8 cellular contexts compared by ENCODE assay signal in genomic region chr1:32872189-32872898, GRCh38. TPM values are rescaled to one million over a fixed set of nuclear protein-coding genes. Genes with fewer than 3 reads are reported as not detected.
DNase-seq lines count a peak whose midpoint lies in the region; ATAC-seq and TF ChIP-seq lines count a peak whose summit lies in the region.

No MANE protein-coding gene starts in this region.

- TF ChIP-seq CTCF in DND-41 (IDR thresholded peaks at IDR 0.05; ENCODE audit: borderline replicate concordance, extremely low read depth, low read length, poor library complexity, severe bottlenecking), result peak; percentile 97
- peak; percentile 74 for TF ChIP-seq CTCF in MM.1S (IDR thresholded peaks at IDR 0.05; ENCODE audit: low read length)
- peak; percentile 65 to 85 (median 78) for TF ChIP-seq CTCF in heart left ventricle (IDR thresholded peaks at IDR 0.05)
- TF ChIP-seq CTCF in psoas muscle (IDR thresholded peaks at IDR 0.05), result peak; percentile 72

- H3K9me3 ChIP-seq in DND-41 (ENCODE audit: insufficient read depth, low read length, severe bottlenecking), result no peaks in the 10 kb centered on the region
- no peaks in the 10 kb centered on the region for H3K9me3 ChIP-seq in MM.1S (replicated peaks; ENCODE audit: insufficient read depth, low read length)
- no peaks in the 10 kb centered on the region for H3K9me3 ChIP-seq in SK-N-MC (ENCODE audit: low read depth, low read length)
- H3K9me3 ChIP-seq in heart left ventricle, result no peaks in the 10 kb centered on the region
- H3K9me3 ChIP-seq in psoas muscle, result no peaks in the 10 kb centered on the region
- H3K9me3 ChIP-seq in aorta (ENCODE audit: control insufficient read depth, low read length), result no peaks in the 10 kb centered on the region

- CTCF ChIA-PET in activated naive CD4-positive, alpha-beta T cell treated with anti-CD3 and anti-CD28 coated beads, Interleukin-2, amount 10 ng/mL, durations not matched to agents 7 days and 5 days (lab: Charles Lee), result interaction anchor here (0.7 to 6.9 kb wide), 19 partner anchors 9 to 599 kb away, joined by 3 to 66 read pairs (median 4); partner anchors contain the start of gene HPCA

- no peaks in the 10 kb centered on the region for H3K9me3 Mint-ChIP-seq in activated naive CD4-positive, alpha-beta T cell treated with anti-CD3 and anti-CD28 coated beads, Interleukin-2, amount 10 ng/mL, durations not matched to agents 7 days and 5 days

- H3K4me3 ChIP-seq in DND-41 (ENCODE audit: low read depth in 1 of 2, low read length in 2 of 2) (peak overlapping the region in 1 of 2 experiments; percentile 48; a peak in 2 of 4 replicates), MM.1S (ENCODE audit: low read length) (no peak overlapping the region), SK-N-MC (peak overlapping the region; percentile 53; the same call in 1 of the 2 replicates), heart left ventricle (peak overlapping the region in 8 of 12 donors; percentile 10 to 68 (median 56)), psoas muscle (peak overlapping the region; percentile 62), aorta (ENCODE audit: low read length in 2 of 2) (no peak overlapping the region)

- no peaks in the 10 kb centered on the region for H3F3A ChIP-seq in MM.1S (ENCODE audit: insufficient read depth, low read length)

- H3K4me2 ChIP-seq in DND-41 (ENCODE audit: insufficient read depth, low read length) (peak overlapping the region; percentile 70), MM.1S (ENCODE audit: low read depth, low read length) (no peak overlapping the region)

- H2AFZ ChIP-seq in DND-41 (ENCODE audit: low read depth, low read length) (peak overlapping the region; percentile 79), MM.1S (ENCODE audit: low read length) (no peak overlapping the region)

- peaks cover 92% of the 10 kb centered on the region for H3K27me3 Mint-ChIP-seq in activated naive CD4-positive, alpha-beta T cell treated with anti-CD3 and anti-CD28 coated beads, Interleukin-2, amount 10 ng/mL, durations not matched to agents 7 days and 5 days

- no peak overlapping the region for H3K4me3 Mint-ChIP-seq in activated naive CD4-positive, alpha-beta T cell treated with anti-CD3 and anti-CD28 coated beads, Interleukin-2, amount 10 ng/mL, durations not matched to agents 7 days and 5 days

- H3K79me2 ChIP-seq in DND-41 (ENCODE audit: insufficient read depth, low read length) (no peaks in the 10 kb centered on the region), MM.1S (ENCODE audit: low read length) (no peaks in the 10 kb centered on the region)

- peaks cover 14% of the 10 kb centered on the region for H3K36me3 Mint-ChIP-seq in activated naive CD4-positive, alpha-beta T cell treated with anti-CD3 and anti-CD28 coated beads, Interleukin-2, amount 10 ng/mL, durations not matched to agents 7 days and 5 days

- H3K4me1 Mint-ChIP-seq in activated naive CD4-positive, alpha-beta T cell treated with anti-CD3 and anti-CD28 coated beads, Interleukin-2, amount 10 ng/mL, durations not matched to agents 7 days and 5 days, result peaks cover 9% of the 10 kb centered on the region

- H3K27ac ChIP-seq in DND-41 (ENCODE audit: low read length), result peak overlapping the region; percentile 67
- H3K27ac ChIP-seq in MM.1S (ENCODE audit: low read length), result no peak overlapping the region
- H3K27ac ChIP-seq in SK-N-MC, result no peak overlapping the region
- H3K27ac ChIP-seq in heart left ventricle, result peak overlapping the region in 6 of 12 donors; percentile 29 to 66 (median 52)
- H3K27ac ChIP-seq in psoas muscle, result no peak overlapping the region
- no peak overlapping the region for H3K27ac ChIP-seq in aorta (ENCODE audit: low read depth in 1 of 2, low read length in 2 of 2)

- no peaks in the 10 kb centered on the region for H3K9me2 ChIP-seq in MM.1S (replicated peaks; ENCODE audit: insufficient read depth, low read length)

- H3K4me1 ChIP-seq in DND-41 (ENCODE audit: insufficient read depth, low read length) (peaks cover 20% of the 10 kb centered on the region), MM.1S (ENCODE audit: low read length) (no peaks in the 10 kb centered on the region), heart left ventricle (peaks cover 0 to 40% (median 12%) of the 10 kb centered on the region in 12 donors), psoas muscle (peaks cover 5% of the 10 kb centered on the region), aorta (ENCODE audit: control insufficient read depth in 1 of 2, insufficient read depth in 2 of 2, low read length in 2 of 2) (peaks cover 0 to 3% of the 10 kb centered on the region in 2 donors)

- no peak overlapping the region for H3K27ac Mint-ChIP-seq in activated naive CD4-positive, alpha-beta T cell treated with anti-CD3 and anti-CD28 coated beads, Interleukin-2, amount 10 ng/mL, durations not matched to agents 7 days and 5 days

- H3K27me3 ChIP-seq in DND-41 (ENCODE audit: insufficient read depth, low read length, poor library complexity), result no peaks in the 10 kb centered on the region
- H3K27me3 ChIP-seq in MM.1S (replicated peaks; ENCODE audit: insufficient read depth, low read length), result peaks cover 20% of the 10 kb centered on the region
- peaks cover 0 to 25% (median 0%) of the 10 kb centered on the region in 9 donors for H3K27me3 ChIP-seq in heart left ventricle
- no peaks in the 10 kb centered on the region for H3K27me3 ChIP-seq in psoas muscle (ENCODE audit: insufficient read depth in 3 of 3, low read length in 2 of 3)
- no peaks in the 10 kb centered on the region for H3K27me3 ChIP-seq in aorta (ENCODE audit: control insufficient read depth in 1 of 2, insufficient read depth in 2 of 2, low read length in 1 of 2)

- H4K20me1 ChIP-seq in DND-41 (ENCODE audit: insufficient read depth, low read length) (no peaks in the 10 kb centered on the region; the same call in 1 of the 2 replicates), MM.1S (ENCODE audit: insufficient read depth, low read length) (no peaks in the 10 kb centered on the region)

- peak overlapping the region; percentile 41 for H3K9ac ChIP-seq in DND-41 (ENCODE audit: low read depth, low read length)
- no peak overlapping the region for H3K9ac ChIP-seq in MM.1S (ENCODE audit: low read length)
- H3K9ac ChIP-seq in SK-N-MC (ENCODE audit: insufficient read length), result no peak overlapping the region

- intact Hi-C loops in heart left ventricle (cut with DNase I), result loop anchor here in 9 of 10 donors (2.0 to 10.0 kb wide), 7 partner anchors 45 to 468 kb away; partner anchors contain the start of genes S100PBP (in 5 of the 9), YARS1 (in 5 of the 9) and AZIN2 (in 1 of the 9)
- intact Hi-C loops in psoas muscle (cut with DNase I), result loop anchor here (5.0 kb wide), 3 partner anchors 45 to 160 kb away; partner anchors contain the start of genes S100PBP (in 1 of the 2) and YARS1 (in 1 of the 2)
- intact Hi-C loops in aorta (cut with DNase I), result loop anchor here (5.0 kb wide), 4 partner anchors 45 to 215 kb away; partner anchors contain the start of genes S100PBP (in 1 of the 2) and YARS1 (in 1 of the 2)

- H3K36me3 ChIP-seq in DND-41 (ENCODE audit: insufficient read depth, low read length) (no peaks in the 10 kb centered on the region), MM.1S (replicated peaks; ENCODE audit: insufficient read depth, low read length) (no peaks in the 10 kb centered on the region), SK-N-MC (ENCODE audit: insufficient read depth, low read length) (no peaks in the 10 kb centered on the region), heart left ventricle (no peaks in the 10 kb centered on the region), psoas muscle (ENCODE audit: insufficient read depth in 1 of 2, low read depth in 1 of 2) (no peaks in the 10 kb centered on the region), aorta (ENCODE audit: control insufficient read depth in 1 of 2, insufficient read depth in 2 of 2, low read length in 1 of 2) (no peaks in the 10 kb centered on the region)

- no peak for TF ChIP-seq POLR2A in heart left ventricle (IDR thresholded peaks at IDR 0.05)

- 29 to 34% (median 31%) methylated on average over 14 of the region's 14 CpGs for WGBS in heart left ventricle, 4 donors
- WGBS in psoas muscle, 3 donors, result 24 to 32% (median 31%) methylated on average over 11 to 14 of the region's 14 CpGs
- WGBS in aorta, 2 donors, result 31 to 34% methylated on average over 14 of the region's 14 CpGs

- DNase-seq in DND-41, result peak; percentile 85
- DNase-seq in MM.1S, result peak; percentile 40
- DNase-seq in SK-N-MC (ENCODE audit: low read depth, low spot score), result no peak
- DNase-seq in activated naive CD4-positive, alpha-beta T cell treated with anti-CD3 and anti-CD28 coated beads, Interleukin-2, amount 10 ng/mL, durations not matched to agents 7 days and 5 days, result peak; percentile 80
- peak in 4 of 5 donors; percentile 66 to 77 (median 70) for DNase-seq in heart left ventricle
- peak; percentile 62 to 83 for DNase-seq in psoas muscle
- peak; percentile 76 to 87 for DNase-seq in aorta

- ATAC-seq in DND-41 (ENCODE audit: insufficient read depth, low read depth) (peak; percentile 84), heart left ventricle (peak; percentile 14 to 63 (median 52)), psoas muscle (peak in 3 of 4 donors; percentile 33 to 67 (median 54)), aorta (ENCODE audit: low FRiP score) (peak; percentile 73), HG02642 (IDR thresholded peaks at IDR 0.05; ENCODE audit: poor library complexity, unreplicated experiment) (no peak)

RNA-seq across cellular contexts. Expression of gene FNDC5, which starts 1.6 kb away (rescaled TPM):
- total RNA-seq in heart left ventricle (100 to 1,000 TPM in 1 of 9 donors, 10 to 100 TPM in 8; 43.7 to 134 (median 59.7) TPM), psoas muscle (100 to 1,000 TPM in 1 of 4 donors, 10 to 100 TPM in 3; 72.8 to 184 (median 86.6) TPM), aorta (10 to 100 TPM in 1 of 2 donors, 1 to 10 TPM in 1; 5.6 to 17.6 TPM)
- polyA plus RNA-seq in heart left ventricle (10 to 100 TPM; 18.2 to 75.3 TPM), psoas muscle (100 to 1,000 TPM in 1 of 3 donors, 10 to 100 TPM in 2; 73.3 to 176 (median 91.6) TPM), aorta (10 to 100 TPM in 1 of 2 donors, 1 to 10 TPM in 1; 8.1 to 11.7 TPM)

RNA-seq across cellular contexts. Expression of gene HPCA, which starts 13.9 kb away (rescaled TPM):
- total RNA-seq in heart left ventricle (under 1 TPM in 1 of 9 donors, not detected in 8; 0.29 TPM), psoas muscle (not detected), aorta (under 1 TPM in 1 of 2 donors, not detected in 1; 0.51 TPM)
- polyA plus RNA-seq in heart left ventricle (not detected), psoas muscle (under 1 TPM in 1 of 3 donors, not detected in 2; 0.22 TPM), aorta (under 1 TPM in 1 of 2 donors, not detected in 1; 0.90 TPM)

RNA-seq across cellular contexts. Expression of gene TMEM54, which starts 28.8 kb away (rescaled TPM):
- total RNA-seq in heart left ventricle, result 10 to 100 TPM in 3 of 9 donors, 1 to 10 TPM in 6; 7.5 to 15.9 (median 9.3) TPM
- polyA plus RNA-seq in heart left ventricle, result 10 to 100 TPM in 1 of 2 donors, 1 to 10 TPM in 1; 5.6 to 12.5 TPM
- 10 to 100 TPM in 1 of 4 donors, 1 to 10 TPM in 3; 4.8 to 11.8 (median 6.1) TPM for total RNA-seq in psoas muscle
- 1 to 10 TPM; 4.7 to 6.3 (median 5.9) TPM for polyA plus RNA-seq in psoas muscle
- 10 to 100 TPM; 21.1 to 23.8 TPM for total RNA-seq in aorta
- 10 to 100 TPM; 25.3 to 77.5 TPM for polyA plus RNA-seq in aorta

RNA-seq across cellular contexts. Expression of gene S100PBP, which starts 54.9 kb away (rescaled TPM):
- total RNA-seq in heart left ventricle (10 to 100 TPM in 7 of 9 donors, 1 to 10 TPM in 2; 9.1 to 21.2 (median 10.7) TPM), psoas muscle (10 to 100 TPM in 3 of 4 donors, 1 to 10 TPM in 1; 9.7 to 18.1 (median 12.9) TPM), aorta (10 to 100 TPM; 37.4 to 60.7 TPM)
- polyA plus RNA-seq in heart left ventricle (1 to 10 TPM; 5.8 to 7.0 TPM), psoas muscle (1 to 10 TPM; 3.9 to 7.7 (median 4.5) TPM), aorta (10 to 100 TPM in 1 of 2 donors, 1 to 10 TPM in 1; 2.8 to 12.1 TPM)

RNA-seq across cellular contexts. Expression of gene YARS1, which starts 55.2 kb away (rescaled TPM):
- 10 to 100 TPM; 20.2 to 58.1 (median 34.8) TPM for total RNA-seq in heart left ventricle
- polyA plus RNA-seq in heart left ventricle, result 10 to 100 TPM; 18.6 to 61.3 TPM
- total RNA-seq in psoas muscle, result 10 to 100 TPM; 36.9 to 90.2 (median 72.4) TPM
- polyA plus RNA-seq in psoas muscle, result 100 to 1,000 TPM in 1 of 3 donors, 10 to 100 TPM in 2; 43.0 to 114 (median 90.9) TPM
- total RNA-seq in aorta, result 10 to 100 TPM; 55.2 to 76.1 TPM
- 10 to 100 TPM; 20.4 to 38.7 TPM for polyA plus RNA-seq in aorta

Comparison
In these comparisons a context has a peak if more than half of its experiments do, and no peak if none do; other contexts are left out.
1. H3K4me3 ChIP-seq: peak in SK-N-MC (single experiment), heart left ventricle (8 of 12) and psoas muscle (single experiment); none in MM.1S (single experiment) and aorta (0 of 2).
2. Peak in every context shown above with its lines, with median percentiles within 50 percentile points of each other: CTCF ChIP-seq.